In genomic region chr1:175218786-175219447, GRCh38 we compare ENCODE assay signal across 19 cellular contexts. TPM values are rescaled to one million over a fixed set of nuclear protein-coding genes. Genes with fewer than 3 reads are reported as not detected.
DNase-seq lines count a peak whose midpoint lies in the region; ATAC-seq and TF ChIP-seq lines count a peak whose summit lies in the region.
"Had no signal": no experiment of that assay in that cellular context is flagged by ENCODE, and none has a peak within 500 bp of the region (broad histone marks: within the 10 kb centered on the region; RNA-seq: fewer than 3 reads in every experiment).

No MANE protein-coding gene starts in this region.

- H3F3A ChIP-seq in PC-9 (ENCODE audit: insufficient read depth, low read depth) = 0 out of 2 replicates have a peak, but pooled peaks cover 5% of the 10 kb centered on the region

- H3K79me2 ChIP-seq in PC-9 (ENCODE audit: low read depth) = no peaks in the 10 kb centered on the region

- TF ChIP-seq CTCF in PC-9 (conservative IDR thresholded peaks at IDR 0.05) = no peak
- TF ChIP-seq CTCF in foreskin keratinocyte (conservative IDR thresholded peaks at IDR 0.05) = no peak

- H3K4me2 ChIP-seq in PC-9 = peak overlapping the region; percentile 35

- intact Hi-C loops in PC-9 (cut with micrococcal nuclease; ENCODE audit: unreplicated experiment) = no loop called here

- no peak for TF ChIP-seq POLR2A in GM18505 (IDR thresholded peaks at IDR 0.05; ENCODE audit: borderline replicate concordance, extremely low read depth, insufficient read depth, insufficient read length)

- H2AFZ ChIP-seq in PC-9 = no peak overlapping the region; the same call in 1 of the 2 replicates

- H3K9me3 ChIP-seq in PC-9 (ENCODE audit: insufficient read depth, low read depth) = no peaks in the 10 kb centered on the region
- H3K9me3 ChIP-seq in effector memory CD4-positive, alpha-beta T cell (ENCODE audit: control insufficient read depth, low read length) = no peaks in the 10 kb centered on the region
- H3K9me3 ChIP-seq: left lung had no signal

- H3K36me3 ChIP-seq in PC-9 (ENCODE audit: low read depth) = no peaks in the 10 kb centered on the region
- H3K36me3 ChIP-seq in effector memory CD4-positive, alpha-beta T cell (ENCODE audit: control insufficient read depth, insufficient read depth, low read length) = no peaks in the 10 kb centered on the region
- H3K36me3 ChIP-seq: left lung, WERI-Rb-1 had no signal

- H3K27ac Mint-ChIP-seq in stimulated activated naive CD8-positive, alpha-beta T cell treated with anti-CD3 and anti-CD28 coated beads, Interleukin-15, amount 100 ng/mL, for 72 hours = no peak overlapping the region
- H3K27ac Mint-ChIP-seq: CD8-positive, alpha-beta T cell; stimulated activated naive B cell treated with anti-CD40 and anti-IgM and Interleukin-4, amounts not matched to agents 10 μg/mL and 1 μg/mL and 100 μg/mL, for 72 hours; type B pancreatic cell had no signal

- CTCF ChIA-PET in PC-9 (lab: Charles Lee) = no interaction called here

- H3K27me3 ChIP-seq in PC-9 (ENCODE audit: insufficient read depth, low read depth) = no peaks in the 10 kb centered on the region
- no peaks in the 10 kb centered on the region for H3K27me3 ChIP-seq in foreskin keratinocyte
- H3K27me3 ChIP-seq in effector memory CD4-positive, alpha-beta T cell (replicated peaks; ENCODE audit: control insufficient read depth, insufficient read depth, low read length, poor library complexity, severe bottlenecking) = no peaks in the 10 kb centered on the region
- H3K27me3 ChIP-seq: left lung had no signal

- peak; percentile 23 for ATAC-seq in stimulated activated naive CD8-positive, alpha-beta T cell treated with anti-CD3 and anti-CD28 coated beads, Interleukin-15, Interleukin-2, amounts not matched to agents 100 U/mL and 50 U/mL, for 24 hours
- ATAC-seq in stimulated activated naive CD8-positive, alpha-beta T cell treated with anti-CD3 and anti-CD28 coated beads, Interleukin-15, amount 100 ng/mL, for 72 hours = no peak
- peak; percentile 44 for ATAC-seq in foreskin keratinocyte
- no peak for ATAC-seq in GM18505 (IDR thresholded peaks at IDR 0.05; ENCODE audit: unreplicated experiment)
- ATAC-seq: activated T-helper 17 cell treated with anti-CD3 and anti-CD28 coated beads, Interleukin-2, amount 50 U/mL, for 72 hours; CD8-positive, alpha-beta T cell; left lung had no signal

- BruUV-seq in PC-9 (replicated peaks; lab: Mats Ljungman, UMichigan) = no TSS peak

- H3K4me1 Mint-ChIP-seq in stimulated activated naive CD8-positive, alpha-beta T cell treated with anti-CD3 and anti-CD28 coated beads, Interleukin-15, amount 100 ng/mL, for 72 hours = peaks cover 14% of the 10 kb centered on the region
- H3K4me1 Mint-ChIP-seq: activated T-helper 17 cell treated with anti-CD3 and anti-CD28 coated beads, Interleukin-2, amount 50 U/mL, for 72 hours had no signal

- POLR2A ChIA-PET in PC-9 (lab: Charles Lee; ENCODE audit: unreplicated experiment) = no interaction called here

- no peaks in the 10 kb centered on the region for H3K27me3 Mint-ChIP-seq in stimulated activated naive CD8-positive, alpha-beta T cell treated with anti-CD3 and anti-CD28 coated beads, Interleukin-15, amount 100 ng/mL, for 72 hours
- H3K27me3 Mint-ChIP-seq: activated T-helper 17 cell treated with anti-CD3 and anti-CD28 coated beads, Interleukin-2, amount 50 U/mL, for 72 hours; stimulated activated naive B cell treated with anti-CD40 and anti-IgM and Interleukin-4, amounts not matched to agents 10 μg/mL and 1 μg/mL and 100 μg/mL, for 72 hours had no signal

- H3K4me1 ChIP-seq in PC-9 (replicated peaks; ENCODE audit: insufficient read depth) (peaks cover 28% of the 10 kb centered on the region), foreskin keratinocyte (peaks cover 40% of the 10 kb centered on the region)
- no peaks in the 10 kb centered on the region for H3K4me1 ChIP-seq in effector memory CD4-positive, alpha-beta T cell (ENCODE audit: control insufficient read depth, insufficient read depth, low read length, poor library complexity, severe bottlenecking)

- H4K20me1 ChIP-seq in PC-9 (ENCODE audit: insufficient read depth) = no peaks in the 10 kb centered on the region

- no peaks in the 10 kb centered on the region for H3K9me2 ChIP-seq in PC-9 (ENCODE audit: insufficient read depth)

- H3K4me3 Mint-ChIP-seq in stimulated activated naive CD8-positive, alpha-beta T cell treated with anti-CD3 and anti-CD28 coated beads, Interleukin-15, amount 100 ng/mL, for 72 hours = no peak overlapping the region
- H3K4me3 Mint-ChIP-seq: activated T-helper 17 cell treated with anti-CD3 and anti-CD28 coated beads, Interleukin-2, amount 50 U/mL, for 72 hours; CD8-positive, alpha-beta T cell; stimulated activated naive B cell treated with anti-CD40 and anti-IgM and Interleukin-4, amounts not matched to agents 10 μg/mL and 1 μg/mL and 100 μg/mL, for 72 hours; type B pancreatic cell had no signal

- no peaks in the 10 kb centered on the region for H3K9me3 Mint-ChIP-seq in stimulated activated naive CD8-positive, alpha-beta T cell treated with anti-CD3 and anti-CD28 coated beads, Interleukin-15, amount 100 ng/mL, for 72 hours
- H3K9me3 Mint-ChIP-seq: activated T-helper 17 cell treated with anti-CD3 and anti-CD28 coated beads, Interleukin-2, amount 50 U/mL, for 72 hours; CD8-positive, alpha-beta T cell; stimulated activated naive B cell treated with anti-CD40 and anti-IgM and Interleukin-4, amounts not matched to agents 10 μg/mL and 1 μg/mL and 100 μg/mL, for 72 hours had no signal

- peak overlapping the region; percentile 47 for H3K27ac ChIP-seq in PC-9
- no peak overlapping the region for H3K27ac ChIP-seq in foreskin keratinocyte
- no peak overlapping the region for H3K27ac ChIP-seq in effector memory CD4-positive, alpha-beta T cell (ENCODE audit: insufficient read depth, low read length, poor library complexity, severe bottlenecking)
- H3K27ac ChIP-seq: left lung, WERI-Rb-1 had no signal

- no peak overlapping the region for H3K4me3 ChIP-seq in PC-9
- no peak overlapping the region for H3K4me3 ChIP-seq in effector memory CD4-positive, alpha-beta T cell (ENCODE audit: insufficient read depth, low read depth, low read length, poor library complexity, severe bottlenecking)
- H3K4me3 ChIP-seq: left lung had no signal

- DNase-seq in stimulated activated naive CD8-positive, alpha-beta T cell treated with anti-CD3 and anti-CD28 coated beads, Interleukin-15, Interleukin-2, amounts not matched to agents 100 U/mL and 50 U/mL, for 24 hours = no peak
- DNase-seq in stimulated activated naive CD8-positive, alpha-beta T cell treated with anti-CD3 and anti-CD28 coated beads, Interleukin-15, amount 100 ng/mL, for 72 hours = no peak
- DNase-seq in PC-9 (peak in 1 of 2 experiments; percentile 58), foreskin keratinocyte (peak in 1 of 2 donors; percentile 68), NCI-H69 (lab: John Stamatoyannopoulos, UW) (no peak), HT-29 (ENCODE audit: low spot score) (no peak)
- DNase-seq in effector memory CD4-positive, alpha-beta T cell = no peak
- DNase-seq: CD8-positive, alpha-beta T cell; cortex of kidney; DND-41; left lung; stimulated activated CD4-positive, alpha-beta T cell treated with anti-CD3 and anti-CD28 coated beads, Interleukin-15, amount 100 ng/mL, for 24 hours; stimulated activated naive B cell treated with anti-CD40 and anti-IgM and Interleukin-4, amounts not matched to agents 10 μg/mL and 1 μg/mL and 100 μg/mL, for 72 hours; WERI-Rb-1 had no signal

RNA-seq across cellular contexts. Expression of gene KIAA0040, which starts 26.3 kb away (rescaled TPM):
- 8.8 and 9.5 TPM in 2 replicates for total RNA-seq in PC-9 (2021)
- total RNA-seq in foreskin keratinocyte = 70.3 and 80.8 TPM in 2 replicates
- polyA plus RNA-seq in foreskin keratinocyte = 34.5 and 35.5 TPM in 2 replicates
- total RNA-seq in HT-29 (2014; rRNA removed; shearing (Covaris generic)) = 5.8 and 8.3 TPM in 2 replicates
- total RNA-seq: LHCN-M2 had no signal
- polyA plus RNA-seq: AG04450 had no signal

Comparison
In these comparisons a context has a peak if more than half of its experiments do, and no peak if none do; other contexts are left out.
1. ATAC-seq: peak in stimulated activated naive CD8-positive, alpha-beta T cell treated with anti-CD3 and anti-CD28 coated beads, Interleukin-15, Interleukin-2, amounts not matched to agents 100 U/mL and 50 U/mL, for 24 hours (single experiment) and foreskin keratinocyte (single experiment); none in stimulated activated naive CD8-positive, alpha-beta T cell treated with anti-CD3 and anti-CD28 coated beads, Interleukin-15, amount 100 ng/mL, for 72 hours (single experiment) and GM18505 (single experiment).